Comparison of ENCODE assay signal across 16 cellular contexts in the genomic region with DNA sequence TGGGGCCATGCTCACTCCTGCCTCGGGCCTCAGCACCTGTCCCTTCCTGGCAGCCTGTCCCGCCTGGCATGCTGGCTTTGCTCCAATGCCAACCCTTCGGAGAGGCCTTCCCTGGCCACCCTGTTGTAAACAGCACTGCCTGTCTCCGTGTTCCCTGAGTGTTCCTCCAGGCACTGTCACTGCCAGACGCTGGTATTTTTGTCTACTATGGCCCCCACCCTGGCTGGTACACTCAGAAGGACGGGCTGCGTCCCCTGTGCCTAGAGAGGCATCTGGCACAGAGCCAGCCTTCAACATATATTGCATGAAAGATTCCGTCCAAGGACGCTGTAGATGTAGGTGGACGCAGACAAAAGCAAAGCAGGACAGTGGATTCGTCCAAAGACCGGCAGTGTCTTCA. TPM values are rescaled to one million over a fixed set of nuclear protein-coding genes. Genes with fewer than 3 reads are reported as not detected.
DNase-seq lines count a peak whose midpoint lies in the region; ATAC-seq and TF ChIP-seq lines count a peak whose summit lies in the region.
"Had no signal": no experiment of that assay in that cellular context is flagged by ENCODE, and none has a peak within 500 bp of the region (broad histone marks: within the 10 kb centered on the region; RNA-seq: fewer than 3 reads in every experiment).

No MANE protein-coding gene starts in this region.

- H3K4me3 ChIP-seq in LNCaP clone FGC (ENCODE audit: low read depth, low read length) (no peak overlapping the region), body of pancreas (no peak overlapping the region), gastrocnemius medialis (no peak overlapping the region)
- H3K4me3 ChIP-seq: PC-9 had no signal

- no peaks in the 10 kb centered on the region for H3K27me3 ChIP-seq in body of pancreas
- peaks cover 3 to 26% (median 20%) of the 10 kb centered on the region in 3 donors for H3K27me3 ChIP-seq in gastrocnemius medialis

- TF ChIP-seq POLR2A in body of pancreas (IDR thresholded peaks at IDR 0.05) (no peak), gastrocnemius medialis (IDR thresholded peaks at IDR 0.05) (no peak)

- intact Hi-C loops in body of pancreas (cut with DNase I): loop anchor here (5.0 kb wide), 1 partner anchor 489 kb away; no protein-coding TSS in a partner anchor
- intact Hi-C loops in gastrocnemius medialis (cut with DNase I; ENCODE audit: low total_unique reads): no loop called here
- intact Hi-C loops in activated CD8-positive, alpha-beta T cell treated with anti-CD3 and anti-CD28 coated beads for 36 hours (cut with micrococcal nuclease): no loop called here

- no peak overlapping the region for H3K27ac Mint-ChIP-seq in activated CD8-positive, alpha-beta T cell treated with anti-CD3 and anti-CD28 coated beads for 36 hours
- H3K27ac Mint-ChIP-seq: activated naive CD8-positive, alpha-beta T cell treated with anti-CD3 and anti-CD28 coated beads, Interleukin-2, amount 10 ng/mL, durations not matched to agents 7 days and 5 days; B cell; natural killer cell treated with Interleukin-12 subunit alpha and Interleukin-12 subunit beta and Interleukin-15 and Interleukin-18, amount 100 ng/mL, for 72 hours had no signal

- no peak overlapping the region for H3K4me3 Mint-ChIP-seq in activated CD8-positive, alpha-beta T cell treated with anti-CD3 and anti-CD28 coated beads for 36 hours
- H3K4me3 Mint-ChIP-seq: activated naive CD8-positive, alpha-beta T cell treated with anti-CD3 and anti-CD28 coated beads, Interleukin-2, amount 10 ng/mL, durations not matched to agents 7 days and 5 days; activated T-cell treated with anti-CD3 and anti-CD28 coated beads, Interleukin-2, amount 50 U/mL, for 4 hours; B cell; effector memory CD8-positive, alpha-beta T cell; natural killer cell treated with Interleukin-12 subunit alpha and Interleukin-12 subunit beta and Interleukin-15 and Interleukin-18, amount 100 ng/mL, for 72 hours had no signal

- H3K4me1 Mint-ChIP-seq in activated CD8-positive, alpha-beta T cell treated with anti-CD3 and anti-CD28 coated beads for 36 hours (ENCODE audit: low read depth): peaks cover 9% of the 10 kb centered on the region

- H3K9me3 ChIP-seq in body of pancreas: no peaks in the 10 kb centered on the region
- H3K9me3 ChIP-seq in gastrocnemius medialis: no peaks in the 10 kb centered on the region

- H3K27ac ChIP-seq in body of pancreas: no peak overlapping the region
- no peak overlapping the region for H3K27ac ChIP-seq in gastrocnemius medialis
- H3K27ac ChIP-seq: PC-9 had no signal

- H3K36me3 ChIP-seq in body of pancreas (replicated peaks in 1 of 2; ENCODE audit: insufficient read depth in 1 of 2, low read depth in 2 of 2) (no peaks in the 10 kb centered on the region), gastrocnemius medialis (no peaks in the 10 kb centered on the region)

- in situ Hi-C loops in gastrocnemius medialis (cut with MboI; ENCODE audit: low sequenced_read_pairs in 4 of 4): no loop called here

- H3K9me3 Mint-ChIP-seq in activated CD8-positive, alpha-beta T cell treated with anti-CD3 and anti-CD28 coated beads for 36 hours: no peaks in the 10 kb centered on the region
- H3K9me3 Mint-ChIP-seq: activated naive CD8-positive, alpha-beta T cell treated with anti-CD3 and anti-CD28 coated beads, Interleukin-2, amount 10 ng/mL, durations not matched to agents 7 days and 5 days; activated T-cell treated with anti-CD3 and anti-CD28 coated beads, Interleukin-2, amount 50 U/mL, for 4 hours; effector memory CD8-positive, alpha-beta T cell; natural killer cell treated with Interleukin-12 subunit alpha and Interleukin-12 subunit beta and Interleukin-15 and Interleukin-18, amount 100 ng/mL, for 72 hours had no signal

- 26 to 31% methylated on average over 6 to 12 of the region's 12 CpGs for WGBS in body of pancreas, 2 donors

- TF ChIP-seq CTCF in LNCaP clone FGC (IDR thresholded peaks at IDR 0.05; ENCODE audit: control insufficient read depth, extremely low read depth, insufficient read depth) (no peak), body of pancreas (IDR thresholded peaks at IDR 0.05) (no peak), gastrocnemius medialis (IDR thresholded peaks at IDR 0.05 in 4 of 5, conservative IDR thresholded peaks at IDR 0.05 in 1 of 5) (no peak)
- TF ChIP-seq CTCF in activated CD8-positive, alpha-beta T cell treated with anti-CD3 and anti-CD28 coated beads for 36 hours (IDR thresholded peaks at IDR 0.05): no peak

- H3K4me1 ChIP-seq in body of pancreas: peaks cover 9% of the 10 kb centered on the region
- peaks cover 0 to 4% of the 10 kb centered on the region in 2 donors for H3K4me1 ChIP-seq in gastrocnemius medialis

- DNase-seq in LNCaP clone FGC (ENCODE audit: low read depth): peak; percentile 19
- DNase-seq in body of pancreas: peak; percentile 67 to 84 (median 77)
- peak; percentile 81 for DNase-seq in left lobe of liver (ENCODE audit: low spot score)
- DNase-seq in gastrocnemius medialis: peak; percentile 39 to 50
- DNase-seq in activated CD8-positive, alpha-beta T cell treated with anti-CD3 and anti-CD28 coated beads for 36 hours: no peak
- DNase-seq in NOMO-1 (lab: John Stamatoyannopoulos, UW; ENCODE audit: unreplicated experiment in 2 of 2): no peak
- no peak for DNase-seq in NCI-H510A (lab: John Stamatoyannopoulos, UW)
- DNase-seq: activated naive CD8-positive, alpha-beta T cell treated with anti-CD3 and anti-CD28 coated beads, Interleukin-2, amount 10 ng/mL, durations not matched to agents 7 days and 5 days; activated T-cell treated with anti-CD3 and anti-CD28 coated beads, Interleukin-2, amount 50 U/mL, for 4 hours; effector memory CD8-positive, alpha-beta T cell; NCI-H187 treated with DMSO at 0.1 percent for 48 hours; NCI-H526 treated with DMSO at 0.1 percent for 48 hours; PC-9; stimulated activated CD4-positive, alpha-beta T cell treated with anti-CD3 and anti-CD28 coated beads, Interleukin-2, amount 100 ng/mL, for 24 hours had no signal

- no peaks in the 10 kb centered on the region for H3K36me3 Mint-ChIP-seq in activated CD8-positive, alpha-beta T cell treated with anti-CD3 and anti-CD28 coated beads for 36 hours (ENCODE audit: low read depth)
- H3K36me3 Mint-ChIP-seq: activated naive CD8-positive, alpha-beta T cell treated with anti-CD3 and anti-CD28 coated beads, Interleukin-2, amount 10 ng/mL, durations not matched to agents 7 days and 5 days; natural killer cell treated with Interleukin-12 subunit alpha and Interleukin-12 subunit beta and Interleukin-15 and Interleukin-18, amount 100 ng/mL, for 72 hours had no signal

- CTCF ChIA-PET in activated CD8-positive, alpha-beta T cell treated with anti-CD3 and anti-CD28 coated beads for 36 hours (lab: Charles Lee): no interaction called here

- peaks cover 14% of the 10 kb centered on the region for H3K27me3 Mint-ChIP-seq in activated CD8-positive, alpha-beta T cell treated with anti-CD3 and anti-CD28 coated beads for 36 hours
- H3K27me3 Mint-ChIP-seq: effector memory CD8-positive, alpha-beta T cell had no signal

- ATAC-seq in body of pancreas: peak; percentile 49
- peak; percentile 2 for ATAC-seq in left lobe of liver
- ATAC-seq in gastrocnemius medialis: peak; percentile 53 to 58
- ATAC-seq in activated CD8-positive, alpha-beta T cell treated with anti-CD3 and anti-CD28 coated beads for 36 hours: no peak
- ATAC-seq: activated T-cell treated with anti-CD3 and anti-CD28 coated beads, Interleukin-2, amount 50 U/mL, for 4 hours; effector memory CD8-positive, alpha-beta T cell; natural killer cell treated with Interleukin-12 subunit alpha and Interleukin-12 subunit beta and Interleukin-15 and Interleukin-18, amount 100 ng/mL, for 72 hours had no signal

- POLR2A ChIA-PET in activated CD8-positive, alpha-beta T cell treated with anti-CD3 and anti-CD28 coated beads for 36 hours (lab: Charles Lee): no interaction called here

RNA-seq across cellular contexts. Expression of a gene that starts 2.7 kb away (rescaled TPM):
- under 1 TPM; 0.52 to 0.99 TPM for total RNA-seq in body of pancreas
- total RNA-seq in left lobe of liver: 282 TPM
- total RNA-seq in gastrocnemius medialis: under 1 TPM in 1 of 4 donors, not detected in 3; 0.20 TPM
- not detected for total RNA-seq in activated CD8-positive, alpha-beta T cell treated with anti-CD3 and anti-CD28 coated beads for 36 hours
- total RNA-seq: activated naive CD8-positive, alpha-beta T cell treated with anti-CD3 and anti-CD28 coated beads, Interleukin-2, amount 10 ng/mL, durations not matched to agents 7 days and 5 days; B cell; natural killer cell treated with Interleukin-12 subunit alpha and Interleukin-12 subunit beta and Interleukin-15 and Interleukin-18, amount 100 ng/mL, for 72 hours; PC-9 had no signal

RNA-seq across cellular contexts. Expression of a gene that starts 55.6 kb away (rescaled TPM):
- 10 to 100 TPM; 14.8 to 17.1 TPM for total RNA-seq in body of pancreas
- 1.3 TPM for total RNA-seq in left lobe of liver
- total RNA-seq in gastrocnemius medialis: 1 to 10 TPM in 3 of 4 donors, under 1 TPM in 1; 0.59 to 3.3 (median 1.5) TPM
- under 1 TPM; 0.59 to 0.65 TPM for total RNA-seq in activated CD8-positive, alpha-beta T cell treated with anti-CD3 and anti-CD28 coated beads for 36 hours
- total RNA-seq: B cell; natural killer cell treated with Interleukin-12 subunit alpha and Interleukin-12 subunit beta and Interleukin-15 and Interleukin-18, amount 100 ng/mL, for 72 hours had no signal

Comparison
In these comparisons a context has a peak if more than half of its experiments do, and no peak if none do; other contexts are left out.
1. DNase-seq: peak in LNCaP clone FGC (single experiment), body of pancreas (4 of 4), left lobe of liver (single experiment) and gastrocnemius medialis (2 of 2); none in activated CD8-positive, alpha-beta T cell treated with anti-CD3 and anti-CD28 coated beads for 36 hours (single experiment), NOMO-1 (0 of 2) and NCI-H510A (single experiment).
2. RNA of a gene that starts 2.7 kb away (total RNA-seq): 282 TPM in left lobe of liver (single experiment); 0.52 to 0.99 TPM in body of pancreas, not detected in activated CD8-positive, alpha-beta T cell treated with anti-CD3 and anti-CD28 coated beads for 36 hours and 0.20 TPM in gastrocnemius medialis; every median in the first group is over 100 times any median in the second.